20 cellular contexts compared by ENCODE assay signal in genomic region chr22:26952004-26952403, GRCh38.
DNase-seq lines count a peak whose midpoint lies in the region; ATAC-seq and TF ChIP-seq lines count a peak whose summit lies in the region.
"Had no signal": no experiment of that assay in that cellular context is flagged by ENCODE, and none has a peak within 500 bp of the region (broad histone marks: within the 10 kb centered on the region; RNA-seq: fewer than 3 reads in every experiment).

No MANE protein-coding gene starts in this region.

- H3K27ac ChIP-seq in SK-N-SH (ENCODE audit: low read depth in 2 of 2, low read length in 1 of 2) (peak overlapping the region in 1 of 2 experiments; percentile 80; a peak in 1 of 4 replicates), HUES48 (ENCODE audit: low read depth, low read length) (no peak overlapping the region), iPS-20b (ENCODE audit: low read length) (no peak overlapping the region)
- H3K27ac ChIP-seq: 22Rv1, BLaER1, C4-2B had no signal

- POLR2A ChIA-PET in SK-N-SH (lab: Yijun Ruan, JAX): no interaction called here

- H3K9me2 ChIP-seq in SK-N-SH: no peaks in the 10 kb centered on the region

- H3K4me3 ChIP-seq in SK-N-SH (ENCODE audit: low read depth in 2 of 2, low read length in 1 of 2) (no peak overlapping the region), HUES48 (ENCODE audit: low read depth, low read length) (peak overlapping the region; percentile 30), iPS-20b (ENCODE audit: low read length) (peak overlapping the region; percentile 63; the same call in 1 of the 2 replicates)
- H3K4me3 ChIP-seq: BLaER1, GM12878, HAP-1 had no signal

- H3K9me3 ChIP-seq in SK-N-SH (no peaks in the 10 kb centered on the region), HUES48 (ENCODE audit: control insufficient read depth, insufficient read depth, low read length) (no peaks in the 10 kb centered on the region), iPS-20b (ENCODE audit: insufficient read depth, low read depth, low read length) (no peaks in the 10 kb centered on the region)
- H3K9me3 ChIP-seq: BLaER1, Caco-2, HAP-1 had no signal

- H4K20me1 ChIP-seq in SK-N-SH (ENCODE audit: insufficient read depth): no peaks in the 10 kb centered on the region

- TF ChIP-seq RAD21 in SK-N-SH (IDR thresholded peaks at IDR 0.05; ENCODE audit: low read length): no peak

- H3K27me3 ChIP-seq in SK-N-SH (ENCODE audit: insufficient read depth) (peaks cover 26% of the 10 kb centered on the region), HUES48 (ENCODE audit: control insufficient read depth, insufficient read depth, low read length) (peaks cover 20% of the 10 kb centered on the region; the same call in 1 of the 2 replicates), iPS-20b (ENCODE audit: insufficient read depth, low read length) (peaks cover 48% of the 10 kb centered on the region)
- H3K27me3 ChIP-seq: BLaER1 had no signal

- TF ChIP-seq CTCF in SK-N-SH (IDR thresholded peaks at IDR 0.05): no peak
- no peak for TF ChIP-seq CTCF in brain (conservative IDR thresholded peaks at IDR 0.05)
- TF ChIP-seq CTCF in progenitor cell of endocrine pancreas (IDR thresholded peaks at IDR 0.05; ENCODE audit: unreplicated experiment): no peak

- H3K36me3 Mint-ChIP-seq in brain (no peaks in the 10 kb centered on the region), progenitor cell of endocrine pancreas (ENCODE audit: insufficient read depth) (no peaks in the 10 kb centered on the region)
- H3K36me3 Mint-ChIP-seq: CD4-positive, CD25-positive, alpha-beta regulatory T cell; CD8-positive, alpha-beta T cell had no signal

- no peaks in the 10 kb centered on the region for H3K79me2 ChIP-seq in SK-N-SH (ENCODE audit: insufficient read depth)

- peaks cover 52% of the 10 kb centered on the region for H3K4me1 Mint-ChIP-seq in brain
- H3K4me1 Mint-ChIP-seq in progenitor cell of endocrine pancreas (ENCODE audit: low read depth): peaks cover 8% of the 10 kb centered on the region
- H3K4me1 Mint-ChIP-seq: B cell; CD4-positive, CD25-positive, alpha-beta regulatory T cell had no signal

- no peak for ATAC-seq in SK-N-SH treated with all-trans-retinoic acid at 6 μM for 48 hours
- ATAC-seq in GM21717 (IDR thresholded peaks at IDR 0.05; ENCODE audit: unreplicated experiment): no peak
- ATAC-seq: CD8-positive, alpha-beta T cell; GM12878 had no signal

- H3K9ac ChIP-seq in SK-N-SH (no peak overlapping the region), HUES48 (ENCODE audit: low read depth, low read length) (no peak overlapping the region), iPS-20b (ENCODE audit: low read depth, low read length) (no peak overlapping the region)
- H3K9ac ChIP-seq: BLaER1 had no signal

- no peak for TF ChIP-seq EP300 in SK-N-SH (IDR thresholded peaks at IDR 0.05; ENCODE audit: borderline replicate concordance in 1 of 2, low read depth in 1 of 2, low read length in 1 of 2)

- H3K27me3 Mint-ChIP-seq in brain (peaks cover 20% of the 10 kb centered on the region), progenitor cell of endocrine pancreas (peaks cover 62% of the 10 kb centered on the region)

- peak; percentile 9 for DNase-seq in SK-N-SH
- DNase-seq in progenitor cell of endocrine pancreas (ENCODE audit: low spot score, unreplicated experiment): no peak
- no peak for DNase-seq in KBM-7
- DNase-seq: Caco-2; CD4-positive, CD25-positive, alpha-beta regulatory T cell; CD8-positive, alpha-beta T cell; DMS153; DND-41; HFFc6 had no signal

- H2AFZ ChIP-seq in SK-N-SH (ENCODE audit: low read depth): no peak overlapping the region

- H3K4me2 ChIP-seq in SK-N-SH: no peak overlapping the region
- H3K4me2 ChIP-seq: BLaER1 had no signal

- CTCF ChIA-PET in SK-N-SH (lab: Yijun Ruan, JAX): interaction anchor here (1.0 to 2.2 kb wide), 3 partner anchors 9 to 195 kb away, joined by 3 to 12 read pairs (median 3); no protein-coding TSS in a partner anchor

- in situ Hi-C loops in KBM-7 (cut with MboI; ENCODE audit: low pct_unique_long_range_greater_than_20kb, low sequenced_read_pairs): no loop called here

- H3K36me3 ChIP-seq in SK-N-SH (replicated peaks in 1 of 2; ENCODE audit: control insufficient read depth in 1 of 2, insufficient read depth in 2 of 2, low read length in 1 of 2) (no peaks in the 10 kb centered on the region), HUES48 (ENCODE audit: control insufficient read depth, insufficient read depth, low read length) (no peaks in the 10 kb centered on the region), iPS-20b (ENCODE audit: insufficient read depth, low read depth, low read length) (no peaks in the 10 kb centered on the region)
- H3K36me3 ChIP-seq: BLaER1, HAP-1 had no signal

- no peaks in the 10 kb centered on the region for H3F3A ChIP-seq in SK-N-SH (replicated peaks; ENCODE audit: insufficient read depth)

- WGBS in SK-N-SH (ENCODE audit: low lambda C conversion rate): 24% methylated on average over 4 of the region's 4 CpGs

- H3K4me3 Mint-ChIP-seq in brain: peak overlapping the region in 3 of 5 experiments; percentile 9 to 70 (median 24)
- H3K4me3 Mint-ChIP-seq in progenitor cell of endocrine pancreas (ENCODE audit: low read depth): no peak overlapping the region
- H3K4me3 Mint-ChIP-seq: B cell; CD4-positive, CD25-positive, alpha-beta regulatory T cell; CD8-positive, alpha-beta T cell; HFFc6 had no signal

- H3K4me1 ChIP-seq in SK-N-SH (ENCODE audit: control insufficient read depth in 1 of 2, insufficient read depth in 2 of 2, low read depth in 1 of 2, low read length in 1 of 2): peaks cover 0 to 18% of the 10 kb centered on the region in 2 experiments; a peak in 2 of 4 replicates
- peaks cover 61% of the 10 kb centered on the region for H3K4me1 ChIP-seq in HUES48 (ENCODE audit: control insufficient read depth, insufficient read depth, low read length)
- peaks cover 39% of the 10 kb centered on the region for H3K4me1 ChIP-seq in iPS-20b (ENCODE audit: insufficient read depth, low read length)
- H3K4me1 ChIP-seq: BLaER1, Caco-2, HAP-1 had no signal

- H3K27ac Mint-ChIP-seq in brain (peak overlapping the region in 2 of 5 experiments; percentile 67 to 80), progenitor cell of endocrine pancreas (no peak overlapping the region)
- H3K27ac Mint-ChIP-seq: B cell; CD4-positive, CD25-positive, alpha-beta regulatory T cell; CD8-positive, alpha-beta T cell; HFFc6 had no signal

- H3K9me3 Mint-ChIP-seq in brain: peaks cover 0 to 4% (median 0%) of the 10 kb centered on the region in 5 experiments
- no peaks in the 10 kb centered on the region for H3K9me3 Mint-ChIP-seq in progenitor cell of endocrine pancreas (ENCODE audit: low read depth)
- H3K9me3 Mint-ChIP-seq: CD8-positive, alpha-beta T cell; HFFc6 had no signal

TF ChIP-seq in SK-N-SH, 30 proteins besides CTCF, POLR2A, EP300 and RAD21 (continues in another document):
- TF ChIP-seq YY1 (IDR thresholded peaks at IDR 0.05; ENCODE audit: low read depth) (no peak), PBX3 (IDR thresholded peaks at IDR 0.05) (no peak), NRF1 (IDR thresholded peaks at IDR 0.05; ENCODE audit: low read depth, low read length) (no peak), TCF12 (IDR thresholded peaks at IDR 0.05) (no peak), FOXM1 (IDR thresholded peaks at IDR 0.05; ENCODE audit: low read depth) (no peak), RCOR1 (IDR thresholded peaks at IDR 0.05; ENCODE audit: low read length) (no peak)

TF ChIP-seq in SK-N-SH treated with all-trans-retinoic acid at 6 μM for 48 hours, 23 proteins besides CTCF, POLR2A, EP300 and RAD21 (continues in another document):
- TF ChIP-seq PPARA (CRISPR knock-in tag; IDR thresholded peaks at IDR 0.05; ENCODE audit: borderline replicate concordance) (no peak), ESRRG (CRISPR knock-in tag; IDR thresholded peaks at IDR 0.05) (no peak), TOX (CRISPR knock-in tag; IDR thresholded peaks at IDR 0.05; ENCODE audit: borderline replicate concordance) (no peak), OSR1 (CRISPR knock-in tag; IDR thresholded peaks at IDR 0.05) (no peak), GLIS3 (CRISPR knock-in tag; IDR thresholded peaks at IDR 0.05) (no peak), CSDC2 (CRISPR knock-in tag; IDR thresholded peaks at IDR 0.05) (no peak)
- TF ChIP-seq, protein P1, sequence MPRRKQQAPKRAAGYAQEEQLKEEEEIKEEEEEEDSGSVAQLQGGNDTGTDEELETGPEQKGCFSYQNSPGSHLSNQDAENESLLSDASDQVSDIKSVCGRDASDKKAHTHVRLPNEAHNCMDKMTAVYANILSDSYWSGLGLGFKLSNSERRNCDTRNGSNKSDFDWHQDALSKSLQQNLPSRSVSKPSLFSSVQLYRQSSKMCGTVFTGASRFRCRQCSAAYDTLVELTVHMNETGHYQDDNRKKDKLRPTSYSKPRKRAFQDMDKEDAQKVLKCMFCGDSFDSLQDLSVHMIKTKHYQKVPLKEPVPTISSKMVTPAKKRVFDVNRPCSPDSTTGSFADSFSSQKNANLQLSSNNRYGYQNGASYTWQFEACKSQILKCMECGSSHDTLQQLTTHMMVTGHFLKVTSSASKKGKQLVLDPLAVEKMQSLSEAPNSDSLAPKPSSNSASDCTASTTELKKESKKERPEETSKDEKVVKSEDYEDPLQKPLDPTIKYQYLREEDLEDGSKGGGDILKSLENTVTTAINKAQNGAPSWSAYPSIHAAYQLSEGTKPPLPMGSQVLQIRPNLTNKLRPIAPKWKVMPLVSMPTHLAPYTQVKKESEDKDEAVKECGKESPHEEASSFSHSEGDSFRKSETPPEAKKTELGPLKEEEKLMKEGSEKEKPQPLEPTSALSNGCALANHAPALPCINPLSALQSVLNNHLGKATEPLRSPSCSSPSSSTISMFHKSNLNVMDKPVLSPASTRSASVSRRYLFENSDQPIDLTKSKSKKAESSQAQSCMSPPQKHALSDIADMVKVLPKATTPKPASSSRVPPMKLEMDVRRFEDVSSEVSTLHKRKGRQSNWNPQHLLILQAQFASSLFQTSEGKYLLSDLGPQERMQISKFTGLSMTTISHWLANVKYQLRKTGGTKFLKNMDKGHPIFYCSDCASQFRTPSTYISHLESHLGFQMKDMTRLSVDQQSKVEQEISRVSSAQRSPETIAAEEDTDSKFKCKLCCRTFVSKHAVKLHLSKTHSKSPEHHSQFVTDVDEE (CRISPR knock-in tag; IDR thresholded peaks at IDR 0.05): no peak
- TF ChIP-seq, protein P2, sequence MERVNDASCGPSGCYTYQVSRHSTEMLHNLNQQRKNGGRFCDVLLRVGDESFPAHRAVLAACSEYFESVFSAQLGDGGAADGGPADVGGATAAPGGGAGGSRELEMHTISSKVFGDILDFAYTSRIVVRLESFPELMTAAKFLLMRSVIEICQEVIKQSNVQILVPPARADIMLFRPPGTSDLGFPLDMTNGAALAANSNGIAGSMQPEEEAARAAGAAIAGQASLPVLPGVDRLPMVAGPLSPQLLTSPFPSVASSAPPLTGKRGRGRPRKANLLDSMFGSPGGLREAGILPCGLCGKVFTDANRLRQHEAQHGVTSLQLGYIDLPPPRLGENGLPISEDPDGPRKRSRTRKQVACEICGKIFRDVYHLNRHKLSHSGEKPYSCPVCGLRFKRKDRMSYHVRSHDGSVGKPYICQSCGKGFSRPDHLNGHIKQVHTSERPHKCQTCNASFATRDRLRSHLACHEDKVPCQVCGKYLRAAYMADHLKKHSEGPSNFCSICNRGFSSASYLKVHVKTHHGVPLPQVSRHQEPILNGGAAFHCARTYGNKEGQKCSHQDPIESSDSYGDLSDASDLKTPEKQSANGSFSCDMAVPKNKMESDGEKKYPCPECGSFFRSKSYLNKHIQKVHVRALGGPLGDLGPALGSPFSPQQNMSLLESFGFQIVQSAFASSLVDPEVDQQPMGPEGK (CRISPR knock-in tag; IDR thresholded peaks at IDR 0.05; ENCODE audit: borderline replicate concordance): no peak

Comparison
In these comparisons a context has a peak if more than half of its experiments do, and no peak if none do; other contexts are left out.
1. H3K4me3 ChIP-seq: peak in HUES48 (single experiment) and iPS-20b (single experiment); none in SK-N-SH (0 of 2).